ENCODE assay signal across 8 cellular contexts in genomic region chr6:31791324-31792089, GRCh38. TPM values are rescaled to one million over a fixed set of nuclear protein-coding genes. Genes with fewer than 3 reads are reported as not detected.
DNase-seq lines count a peak whose midpoint lies in the region; ATAC-seq, FAIRE-seq and TF ChIP-seq lines count a peak whose summit lies in the region.

No MANE protein-coding gene starts in this region.

- intact Hi-C loops in activated CD4-positive, alpha-beta T cell treated with anti-CD3 and anti-CD28 coated beads for 36 hours (cut with DNase I, micrococcal nuclease): no loop called here

- H3K79me2 ChIP-seq in H1 (ENCODE audit: control insufficient read depth in 1 of 2, insufficient read depth in 2 of 2, low read length in 2 of 2) (peaks cover 0 to 19% of the 10 kb centered on the region in 2 experiments; a peak in 2 of 4 replicates), neural progenitor cell (ENCODE audit: low read depth) (peaks cover 22% of the 10 kb centered on the region)

- no peak overlapping the region for H4K91ac ChIP-seq in H1 (replicated peaks; ENCODE audit: insufficient read length, low read length)

- no peak overlapping the region; the same call in 1 of the 2 replicates for H2BK5ac ChIP-seq in H1 (ENCODE audit: low read depth, low read length)

- peak; percentile 58 to 61 for TF ChIP-seq RAD21 in H1 (IDR thresholded peaks at IDR 0.05 in 1 of 2, conservative IDR thresholded peaks at IDR 0.05 in 1 of 2; ENCODE audit: low read depth in 2 of 2, low read length in 2 of 2)

- peak; percentile 56 to 70 (median 66) for TF ChIP-seq CTCF in H1 (IDR thresholded peaks at IDR 0.05; ENCODE audit: control extremely low read depth in 1 of 3, insufficient read depth in 1 of 3, low read depth in 1 of 3, low read length in 3 of 3)
- peak; percentile 67 for TF ChIP-seq CTCF in neural progenitor cell (IDR thresholded peaks at IDR 0.05)

- H3K4me3 ChIP-seq in H1 (ENCODE audit: extremely low read depth in 1 of 4, insufficient read depth in 2 of 4, low read depth in 3 of 4, low read length in 4 of 4) (no peak overlapping the region), neural progenitor cell (no peak overlapping the region)

- H4K20me1 ChIP-seq in H1 (replicated peaks in 1 of 2; ENCODE audit: control insufficient read depth in 1 of 2, insufficient read depth in 2 of 2, low read length in 2 of 2) (peaks cover 0 to 4% of the 10 kb centered on the region in 2 experiments), neural progenitor cell (ENCODE audit: low read depth) (no peaks in the 10 kb centered on the region)

- H3K4me2 ChIP-seq in H1 (ENCODE audit: insufficient read depth in 1 of 2, low read depth in 2 of 2, low read length in 2 of 2) (no peak overlapping the region), neural progenitor cell (no peak overlapping the region)

- no peaks in the 10 kb centered on the region for H3K9me3 ChIP-seq in H1 (ENCODE audit: insufficient read depth in 2 of 2, low read depth in 1 of 2, low read length in 1 of 2)
- H3K9me3 ChIP-seq in neural progenitor cell (ENCODE audit: low read depth): no peaks in the 10 kb centered on the region

- H3K56ac ChIP-seq in H1 (replicated peaks; ENCODE audit: insufficient read length, low read depth, low read length): no peak overlapping the region

- POLR2A ChIA-PET in activated CD4-positive, alpha-beta T cell treated with anti-CD3 and anti-CD28 coated beads for 36 hours (lab: Charles Lee): no interaction called here
- POLR2A ChIA-PET in H1 (lab: Charles Lee; ENCODE audit: partially characterized antibody): interaction anchor here (0.6 to 10.3 kb wide), 19 partner anchors 8 to 245 kb away, joined by 3 to 85 read pairs (median 4); partner anchors contain the start of genes ATP6V1G2, DDAH2, HSPA1B and LSM2

- H3K27ac ChIP-seq in H1 (ENCODE audit: low read depth, low read length): no peak overlapping the region
- no peak overlapping the region for H3K27ac ChIP-seq in neural progenitor cell

- no peak for FAIRE-seq in H1 (lab: Jason Lieb, UNC)

- no peak for TF ChIP-seq EP300 in H1 (IDR thresholded peaks at IDR 0.05; ENCODE audit: borderline replicate concordance in 1 of 2, low read depth in 2 of 2, low read length in 2 of 2)

- H3F3A ChIP-seq in neural progenitor cell (ENCODE audit: low read depth): peaks cover 20% of the 10 kb centered on the region

- no peak overlapping the region for H4K5ac ChIP-seq in H1 (ENCODE audit: insufficient read length, low read depth, low read length)

- peaks cover 4 to 36% (median 9%) of the 10 kb centered on the region in 4 experiments; a peak in 4 of 8 replicates for H3K36me3 ChIP-seq in H1 (ENCODE audit: control insufficient read depth in 2 of 4, insufficient read depth in 4 of 4, low read length in 3 of 4)
- H3K36me3 ChIP-seq in neural progenitor cell: peaks cover 4% of the 10 kb centered on the region

- H3K9me3 Mint-ChIP-seq in activated CD4-positive, alpha-beta T cell treated with anti-CD3 and anti-CD28 coated beads for 36 hours (ENCODE audit: low read depth): no peaks in the 10 kb centered on the region
- H3K9me3 Mint-ChIP-seq in IgD-negative memory B cell (no peaks in the 10 kb centered on the region), neural progenitor cell (no peaks in the 10 kb centered on the region)

- H3K23me2 ChIP-seq in H1 (ENCODE audit: low read depth, low read length): peaks cover 5% of the 10 kb centered on the region; the same call in 1 of the 2 replicates

- H3K23ac ChIP-seq in H1 (ENCODE audit: insufficient read length): no peak overlapping the region

- no peak overlapping the region for H2BK120ac ChIP-seq in H1 (replicated peaks; ENCODE audit: low read depth, low read length)

- peaks cover 0 to 2% (median under 1%) of the 10 kb centered on the region in 4 experiments; a peak in 3 of 7 replicates for H3K4me1 ChIP-seq in H1 (replicated peaks in 1 of 4; ENCODE audit: control insufficient read depth in 3 of 4, insufficient read depth in 4 of 4, low read length in 3 of 4)
- peaks cover 7% of the 10 kb centered on the region for H3K4me1 ChIP-seq in neural progenitor cell

- H3K27me3 ChIP-seq in H1 (replicated peaks in 1 of 4; ENCODE audit: control insufficient read depth in 3 of 4, extremely low read depth in 1 of 4, insufficient read depth in 3 of 4, low read length in 3 of 4): no peaks in the 10 kb centered on the region
- H3K27me3 ChIP-seq in neural progenitor cell: no peaks in the 10 kb centered on the region

- H3K4me1 Mint-ChIP-seq in activated CD4-positive, alpha-beta T cell treated with anti-CD3 and anti-CD28 coated beads for 36 hours: peaks cover 34% of the 10 kb centered on the region
- H3K4me1 Mint-ChIP-seq in IgD-negative memory B cell (peaks cover 22 to 31% (median 29%) of the 10 kb centered on the region in 3 donors), neural progenitor cell (peaks cover 16% of the 10 kb centered on the region)

- H3K18ac ChIP-seq in H1 (ENCODE audit: extremely low read depth, low read length): no peak overlapping the region; the same call in 1 of the 2 replicates

- peaks cover 3% of the 10 kb centered on the region; the same call in 1 of the 2 replicates for H3K79me1 ChIP-seq in H1 (ENCODE audit: low read depth, low read length)

- peaks cover 46% of the 10 kb centered on the region for H3K36me3 Mint-ChIP-seq in activated CD4-positive, alpha-beta T cell treated with anti-CD3 and anti-CD28 coated beads for 36 hours (ENCODE audit: low read depth)
- H3K36me3 Mint-ChIP-seq in IgD-negative memory B cell: peaks cover 6% of the 10 kb centered on the region
- H3K36me3 Mint-ChIP-seq in neural progenitor cell: peaks cover 8% of the 10 kb centered on the region

- TF ChIP-seq POLR2A in H1 (IDR thresholded peaks at IDR 0.05; ENCODE audit: control extremely low read depth in 1 of 2, low read depth in 2 of 2, low read length in 2 of 2): no peak

- no peak overlapping the region for H2AK5ac ChIP-seq in H1 (ENCODE audit: low read depth, low read length)

- no peak overlapping the region for H2AFZ ChIP-seq in H1 (ENCODE audit: low read length)
- no peak overlapping the region for H2AFZ ChIP-seq in neural progenitor cell (replicated peaks)

- H2BK20ac ChIP-seq in H1 (ENCODE audit: low read length): no peak overlapping the region

- no peak overlapping the region for H3K4me3 Mint-ChIP-seq in activated CD4-positive, alpha-beta T cell treated with anti-CD3 and anti-CD28 coated beads for 36 hours
- peak overlapping the region in 3 of 4 donors; percentile 3 to 72 (median 70) for H3K4me3 Mint-ChIP-seq in IgD-negative memory B cell
- H3K4me3 Mint-ChIP-seq in neural progenitor cell: no peak overlapping the region

- no peak overlapping the region for H4K8ac ChIP-seq in H1 (ENCODE audit: extremely low read depth, insufficient read depth, low read length)

- WGBS in H1 (ENCODE audit: extremely low coverage in 1 of 2, insufficient coverage in 1 of 2, insufficient read length in 1 of 2, insufficient replicate concordance in 2 of 2, low coverage in 1 of 2, low lambda C conversion rate in 2 of 2, missing lambda C conversion rate in 1 of 2), 2 experiments: 90% methylated on average over 12 of the region's 12 CpGs; no CpG with 5 or more reads in 1 of the 2 experiments

- no peak overlapping the region for H3K27ac Mint-ChIP-seq in activated CD4-positive, alpha-beta T cell treated with anti-CD3 and anti-CD28 coated beads for 36 hours
- H3K27ac Mint-ChIP-seq in IgD-negative memory B cell (peak overlapping the region in 2 of 3 donors; percentile 58 to 85), neural progenitor cell (peak overlapping the region; percentile 43)

- DNase-seq in activated CD4-positive, alpha-beta T cell treated with anti-CD3 and anti-CD28 coated beads for 36 hours: peak; percentile 64
- DNase-seq in activated CD4-positive, alpha-beta T cell treated with anti-CD3 and anti-CD28 coated beads for 1 hour: no peak
- DNase-seq in SK-N-DZ (ENCODE audit: low spot score): peak; percentile 71
- peak in 1 of 2 experiments; percentile 82 for DNase-seq in H1 (ENCODE audit: low read depth in 1 of 2, low spot score in 2 of 2)
- DNase-seq in neural progenitor cell (ENCODE audit: low spot score): peak; percentile 82
- no peak for DNase-seq in activated gamma-delta T cell treated with Interleukin-2 at 50 U/mL for 16 hours

- H3K9ac ChIP-seq in H1 (replicated peaks in 1 of 4; ENCODE audit: extremely low read depth in 1 of 4, low read depth in 3 of 4, low read length in 3 of 4) (no peak overlapping the region), neural progenitor cell (no peak overlapping the region)

- no peak overlapping the region for H2BK12ac ChIP-seq in H1 (ENCODE audit: low read depth, low read length)

- no peak overlapping the region for H3K4ac ChIP-seq in H1 (replicated peaks; ENCODE audit: insufficient read length, low read depth, low read length)

- CTCF ChIA-PET in activated CD4-positive, alpha-beta T cell treated with anti-CD3 and anti-CD28 coated beads for 36 hours (lab: Charles Lee): interaction anchor here (0.5 to 2.5 kb wide), 21 partner anchors 9 to 245 kb away, joined by 3 to 15 read pairs (median 3); partner anchors contain the start of genes CLIC1, LSM2, MSH5 and VWA7
- CTCF ChIA-PET in H1 (lab: Charles Lee; ENCODE audit: partially characterized antibody): interaction anchor here (0.7 to 15.6 kb wide), 41 partner anchors 8 to 323 kb away, joined by 3 to 228 read pairs (median 4); partner anchors contain the start of genes CLIC1, DDAH2, GPANK1 and HSPA1B

- no peaks in the 10 kb centered on the region for H3K27me3 Mint-ChIP-seq in activated CD4-positive, alpha-beta T cell treated with anti-CD3 and anti-CD28 coated beads for 36 hours
- peaks cover 2% of the 10 kb centered on the region for H3K27me3 Mint-ChIP-seq in IgD-negative memory B cell
- H3K27me3 Mint-ChIP-seq in neural progenitor cell (ENCODE audit: insufficient read depth, low read depth): no peaks in the 10 kb centered on the region

- no peak overlapping the region for H2BK15ac ChIP-seq in H1 (ENCODE audit: low read length)

- ATAC-seq in activated CD4-positive, alpha-beta T cell treated with anti-CD3 and anti-CD28 coated beads for 36 hours: no peak
- no peak for ATAC-seq in GM19023 (IDR thresholded peaks at IDR 0.05; ENCODE audit: unreplicated experiment)

- no peak overlapping the region for H3K14ac ChIP-seq in H1 (ENCODE audit: insufficient read length)

RNA-seq across cellular contexts. Expression of gene VARS1, which starts 4.0 kb away (rescaled TPM):
- 100 to 1,000 TPM; 147 to 169 TPM for total RNA-seq in activated CD4-positive, alpha-beta T cell treated with anti-CD3 and anti-CD28 coated beads for 36 hours
- polyA plus RNA-seq in IgD-negative memory B cell (83.0 TPM), H1 (2011; rRNA removed) (53.5 and 99.3 TPM in 2 replicates)
- polyA plus RNA-seq in SK-N-DZ (2014; cell fraction: cytosol; rRNA removed): 81.7 and 91.7 TPM in 2 replicates
- 194 and 278 TPM in 2 replicates for polyA plus RNA-seq in SK-N-DZ (2014; cell fraction: nucleus; rRNA removed)
- total RNA-seq in H1 (2021; fragmentation: NEBNext Ultra II Directional; extraction: Animal tissue kit (Norgen Biotek cat#: 25700)): 162 and 163 TPM in 2 replicates
- 38.7 TPM for polyA plus RNA-seq in H1 (2011; cell fraction: cytosol; rRNA removed)
- polyA plus RNA-seq in H1 (2011; cell fraction: nucleus; rRNA removed): 191 TPM
- polyA plus RNA-seq in H1 (2012, experiment 1 of 2): 141 to 169 TPM (median 165 TPM) in 4 replicates
- 254 TPM for polyA plus RNA-seq in H1 (2012, experiment 2 of 2)
- 75.9 TPM for polyA plus RNA-seq in H1 (2013, experiment 1 of 2)
- 66.0 TPM for polyA plus RNA-seq in H1 (2013, experiment 2 of 2)
- 123 and 151 TPM in 2 replicates for polyA minus RNA-seq in H1 (2011; rRNA and poly(A)+ RNA removed)
- 89.3 TPM for polyA minus RNA-seq in H1 (2011; cell fraction: cytosol; rRNA and poly(A)+ RNA removed)
- polyA minus RNA-seq in H1 (2011; cell fraction: nucleus; rRNA and poly(A)+ RNA removed): 72.5 TPM
- total RNA-seq in neural progenitor cell (ENCODE audit: low replicate concordance): 34.1 and 66.8 TPM in 2 replicates

RNA-seq across cellular contexts. Expression of gene VWA7, which starts 14.4 kb away (rescaled TPM):
- 1 to 10 TPM; 1.4 to 1.5 TPM for total RNA-seq in activated CD4-positive, alpha-beta T cell treated with anti-CD3 and anti-CD28 coated beads for 36 hours
- polyA plus RNA-seq in IgD-negative memory B cell (2.6 TPM), H1 (2011; rRNA removed) (0.82 and 1.1 TPM in 2 replicates)
- 0.48 and 0.88 TPM in 2 replicates for polyA plus RNA-seq in SK-N-DZ (2014; cell fraction: cytosol; rRNA removed)
- 9.2 and 11.3 TPM in 2 replicates for polyA plus RNA-seq in SK-N-DZ (2014; cell fraction: nucleus; rRNA removed)
- total RNA-seq in H1 (2021; fragmentation: NEBNext Ultra II Directional; extraction: Animal tissue kit (Norgen Biotek cat#: 25700)): 1.5 and 2.1 TPM in 2 replicates
- polyA plus RNA-seq in H1 (2011; cell fraction: cytosol; rRNA removed): 0.93 TPM
- polyA plus RNA-seq in H1 (2011; cell fraction: nucleus; rRNA removed): 4.2 TPM
- polyA plus RNA-seq in H1 (2012, experiment 1 of 2): 1.3 to 2.1 TPM (median 1.5 TPM) in 4 replicates
- polyA plus RNA-seq in H1 (2012, experiment 2 of 2): 0.68 TPM
- 0.97 TPM for polyA plus RNA-seq in H1 (2013, experiment 1 of 2)
- 0.48 TPM for polyA plus RNA-seq in H1 (2013, experiment 2 of 2)
- 0.15 and 0.95 TPM in 2 replicates for polyA minus RNA-seq in H1 (2011; rRNA and poly(A)+ RNA removed)
- polyA minus RNA-seq in H1 (2011; cell fraction: cytosol; rRNA and poly(A)+ RNA removed): 0.88 TPM
- 3.4 TPM for polyA minus RNA-seq in H1 (2011; cell fraction: nucleus; rRNA and poly(A)+ RNA removed)
- total RNA-seq in neural progenitor cell (ENCODE audit: low replicate concordance): 0.15 and 0.34 TPM in 2 replicates

RNA-seq across cellular contexts. Expression of gene LSM2, which starts 15.3 kb away (rescaled TPM):
- total RNA-seq in activated CD4-positive, alpha-beta T cell treated with anti-CD3 and anti-CD28 coated beads for 36 hours: 100 to 1,000 TPM; 112 to 124 TPM
- polyA plus RNA-seq in IgD-negative memory B cell (100 TPM), H1 (2011; rRNA removed) (168 and 173 TPM in 2 replicates)
- 189 and 213 TPM in 2 replicates for polyA plus RNA-seq in SK-N-DZ (2014; cell fraction: cytosol; rRNA removed)
- 95.0 and 96.4 TPM in 2 replicates for polyA plus RNA-seq in SK-N-DZ (2014; cell fraction: nucleus; rRNA removed)
- 127 and 132 TPM in 2 replicates for total RNA-seq in H1 (2021; fragmentation: NEBNext Ultra II Directional; extraction: Animal tissue kit (Norgen Biotek cat#: 25700))
- polyA plus RNA-seq in H1 (2011; cell fraction: cytosol; rRNA removed): 120 TPM
- polyA plus RNA-seq in H1 (2011; cell fraction: nucleus; rRNA removed): 113 TPM
- polyA plus RNA-seq in H1 (2012, experiment 1 of 2): 145 to 181 TPM (median 164 TPM) in 4 replicates
- 295 TPM for polyA plus RNA-seq in H1 (2012, experiment 2 of 2)
- polyA plus RNA-seq in H1 (2013, experiment 1 of 2): 152 TPM
- 160 TPM for polyA plus RNA-seq in H1 (2013, experiment 2 of 2)
- 71.6 and 92.1 TPM in 2 replicates for polyA minus RNA-seq in H1 (2011; rRNA and poly(A)+ RNA removed)
- 62.2 TPM for polyA minus RNA-seq in H1 (2011; cell fraction: cytosol; rRNA and poly(A)+ RNA removed)
- polyA minus RNA-seq in H1 (2011; cell fraction: nucleus; rRNA and poly(A)+ RNA removed): 26.8 TPM
- 105 and 125 TPM in 2 replicates for total RNA-seq in neural progenitor cell (ENCODE audit: low replicate concordance)

RNA-seq across cellular contexts. Expression of gene HSPA1L, which starts 23.6 kb away (rescaled TPM):
- total RNA-seq in activated CD4-positive, alpha-beta T cell treated with anti-CD3 and anti-CD28 coated beads for 36 hours: 1 to 10 TPM; 1.9 to 2.2 TPM
- polyA plus RNA-seq in IgD-negative memory B cell (1.2 TPM), H1 (2011; rRNA removed) (0.78 and 1.00 TPM in 2 replicates)
- 0.24 and 0.27 TPM in 2 replicates for polyA plus RNA-seq in SK-N-DZ (2014; cell fraction: cytosol; rRNA removed)
- polyA plus RNA-seq in SK-N-DZ (2014; cell fraction: nucleus; rRNA removed): 0.10 and 0.12 TPM in 2 replicates
- 1.6 and 1.9 TPM in 2 replicates for total RNA-seq in H1 (2021; fragmentation: NEBNext Ultra II Directional; extraction: Animal tissue kit (Norgen Biotek cat#: 25700))
- polyA plus RNA-seq in H1 (2011; cell fraction: cytosol; rRNA removed): 0.81 TPM
- polyA plus RNA-seq in H1 (2011; cell fraction: nucleus; rRNA removed): 0.88 TPM
- 1.3 to 1.9 TPM (median 1.7 TPM) in 4 replicates for polyA plus RNA-seq in H1 (2012, experiment 1 of 2)
- polyA plus RNA-seq in H1 (2012, experiment 2 of 2): 0.46 TPM
- polyA plus RNA-seq in H1 (2013, experiment 1 of 2): 0.77 TPM
- 0.85 TPM for polyA plus RNA-seq in H1 (2013, experiment 2 of 2)
- 0.85 and 0.88 TPM in 2 replicates for polyA minus RNA-seq in H1 (2011; rRNA and poly(A)+ RNA removed)
- polyA minus RNA-seq in H1 (2011; cell fraction: cytosol; rRNA and poly(A)+ RNA removed): 0.88 TPM
- polyA minus RNA-seq in H1 (2011; cell fraction: nucleus; rRNA and poly(A)+ RNA removed): 0.90 TPM
- 0.49 and 1.2 TPM in 2 replicates for total RNA-seq in neural progenitor cell (ENCODE audit: low replicate concordance)

RNA-seq across cellular contexts. Expression of gene HSPA1A, which starts 23.8 kb away (rescaled TPM):
- total RNA-seq in activated CD4-positive, alpha-beta T cell treated with anti-CD3 and anti-CD28 coated beads for 36 hours: 10 to 100 TPM; 56.1 to 64.7 TPM
- polyA plus RNA-seq in IgD-negative memory B cell (49.5 TPM), H1 (2011; rRNA removed) (40.7 and 50.2 TPM in 2 replicates)
- 4.6 and 6.6 TPM in 2 replicates for polyA plus RNA-seq in SK-N-DZ (2014; cell fraction: cytosol; rRNA removed)
- polyA plus RNA-seq in SK-N-DZ (2014; cell fraction: nucleus; rRNA removed): 0.94 and 3.3 TPM in 2 replicates
- total RNA-seq in H1 (2021; fragmentation: NEBNext Ultra II Directional; extraction: Animal tissue kit (Norgen Biotek cat#: 25700)): 54.0 and 59.9 TPM in 2 replicates
- 41.3 TPM for polyA plus RNA-seq in H1 (2011; cell fraction: cytosol; rRNA removed)
- 38.2 TPM for polyA plus RNA-seq in H1 (2011; cell fraction: nucleus; rRNA removed)
- 38.3 to 62.3 TPM (median 51.4 TPM) in 4 replicates for polyA plus RNA-seq in H1 (2012, experiment 1 of 2)
- 29.0 TPM for polyA plus RNA-seq in H1 (2012, experiment 2 of 2)
- polyA plus RNA-seq in H1 (2013, experiment 1 of 2): 30.4 TPM
- polyA plus RNA-seq in H1 (2013, experiment 2 of 2): 32.2 TPM
- 16.5 and 20.9 TPM in 2 replicates for polyA minus RNA-seq in H1 (2011; rRNA and poly(A)+ RNA removed)
- 28.2 TPM for polyA minus RNA-seq in H1 (2011; cell fraction: cytosol; rRNA and poly(A)+ RNA removed)
- polyA minus RNA-seq in H1 (2011; cell fraction: nucleus; rRNA and poly(A)+ RNA removed): 46.1 TPM
- 36.0 and 84.3 TPM in 2 replicates for total RNA-seq in neural progenitor cell (ENCODE audit: low replicate concordance)

Comparison
In these comparisons a context has a peak if more than half of its experiments do, and no peak if none do; other contexts are left out.
1. DNase-seq: peak in activated CD4-positive, alpha-beta T cell treated with anti-CD3 and anti-CD28 coated beads for 36 hours (single experiment), SK-N-DZ (single experiment) and neural progenitor cell (single experiment); none in activated CD4-positive, alpha-beta T cell treated with anti-CD3 and anti-CD28 coated beads for 1 hour (single experiment) and activated gamma-delta T cell treated with Interleukin-2 at 50 U/mL for 16 hours (single experiment).
2. H3K4me3 Mint-ChIP-seq: peak in IgD-negative memory B cell (3 of 4); none in activated CD4-positive, alpha-beta T cell treated with anti-CD3 and anti-CD28 coated beads for 36 hours (single experiment) and neural progenitor cell (single experiment).